ENCODE assay signal across 9 cellular contexts in the genomic region with DNA sequence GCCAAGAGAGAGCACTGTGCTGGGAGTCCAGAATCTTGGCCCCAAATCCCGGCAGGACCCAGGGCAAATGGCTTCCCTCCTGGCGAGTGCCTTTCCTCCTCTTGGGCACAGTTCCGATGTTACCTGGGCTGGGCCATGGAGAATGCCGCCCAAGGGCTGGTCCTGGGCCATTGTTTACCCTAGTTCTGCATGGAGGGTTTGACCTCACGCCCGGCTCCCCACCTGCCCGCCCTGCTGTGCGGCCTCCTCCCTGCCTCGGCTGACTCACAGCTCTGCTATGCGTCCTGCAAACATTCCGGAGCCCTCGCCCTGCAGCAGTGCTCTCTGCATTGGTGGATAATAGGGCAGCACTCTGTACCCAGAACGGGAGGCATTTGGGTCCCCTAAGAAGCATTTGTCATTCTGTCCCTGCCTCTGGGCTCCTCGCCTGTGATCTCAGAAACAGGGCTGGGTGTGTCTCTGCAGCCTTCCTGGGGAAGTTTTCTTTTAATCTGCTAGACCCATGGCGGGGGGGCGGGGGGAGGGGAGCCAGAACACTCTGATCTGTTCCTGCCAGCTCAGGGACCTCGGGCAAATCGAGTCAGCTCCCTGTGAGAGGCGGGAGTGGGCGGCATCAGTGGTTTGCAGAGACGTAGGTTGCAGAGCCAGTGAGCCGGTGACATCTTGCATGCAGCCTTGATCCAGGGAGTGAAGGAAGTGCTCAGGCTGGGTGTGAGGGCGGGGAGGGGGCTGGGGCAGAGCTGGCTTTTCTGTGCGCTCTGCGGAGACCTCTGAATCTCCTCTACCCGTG. TPM values are rescaled to one million over a fixed set of nuclear protein-coding genes. Genes with fewer than 3 reads are reported as not detected.
DNase-seq lines count a peak whose midpoint lies in the region; ATAC-seq and TF ChIP-seq lines count a peak whose summit lies in the region.
"Had no signal": no experiment of that assay in that cellular context is flagged by ENCODE, and none has a peak within 500 bp of the region (broad histone marks: within the 10 kb centered on the region; RNA-seq: fewer than 3 reads in every experiment).

No MANE protein-coding gene starts in this region.

- TF ChIP-seq POLR2A in HCT116 (IDR thresholded peaks at IDR 0.05; ENCODE audit: borderline replicate concordance, extremely low read depth, insufficient read depth, insufficient read length): no peak

- H3K36me3 ChIP-seq in HCT116 (ENCODE audit: control insufficient read depth in 1 of 2, insufficient read depth in 2 of 2, low read length in 2 of 2): no peaks in the 10 kb centered on the region
- H3K36me3 ChIP-seq: neutrophil had no signal

- CTCF ChIA-PET in HCT116 (lab: Charles Lee) (interaction anchor here (0.6 to 3.1 kb wide), 3 partner anchors 9 to 552 kb away, joined by 3 to 32 read pairs (median 3); a partner anchor contains a TSS), WTC11 (lab: Charles Lee) (interaction anchor here (1.1 to 4.4 kb wide), 6 partner anchors 9 to 516 kb away, joined by 3 to 71 read pairs (median 6); no protein-coding TSS in a partner anchor)

- H3K9me2 ChIP-seq in HCT116 (ENCODE audit: insufficient read depth): no peaks in the 10 kb centered on the region

- POLR2A ChIA-PET in HCT116 (lab: Charles Lee) (interaction anchor here (3.0 kb wide), 1 partner anchor 171 kb away, joined by 9 read pairs; a partner anchor contains a TSS), WTC11 (lab: Charles Lee) (interaction anchor here (1.2 kb wide), 1 partner anchor 9 kb away, joined by 3 read pairs; no protein-coding TSS in a partner anchor)

- H3K9ac ChIP-seq in HCT116 (ENCODE audit: low read length): peak overlapping the region; percentile 62

- intact Hi-C loops in HCT116 (cut with micrococcal nuclease): loop anchor here (2.0 kb wide), 2 partner anchors 174 to 516 kb away; no protein-coding TSS in a partner anchor

- ATAC-seq in HCT116 (peak; percentile 88), WTC11 (peak; percentile 88), GM21528 (IDR thresholded peaks at IDR 0.05; ENCODE audit: low FRiP score, unreplicated experiment) (no peak)
- ATAC-seq in central memory CD8-positive, alpha-beta T cell (replicated peaks; ENCODE audit: extremely low read depth, poor library complexity, severe bottlenecking): peak; percentile 24

- peaks cover 45 to 69% of the 10 kb centered on the region in 2 experiments for H3K4me1 ChIP-seq in HCT116 (ENCODE audit: control insufficient read depth in 1 of 2, insufficient read depth in 2 of 2, low read length in 2 of 2)

- no TSS peak for BruUV-seq in HCT116 (replicated peaks; lab: Mats Ljungman, UMichigan)

- TF ChIP-seq RAD21 in HCT116 (IDR thresholded peaks at IDR 0.05; ENCODE audit: low read depth): no peak

- peak overlapping the region; percentile 79; the same call in 1 of the 2 replicates for H3K27ac Mint-ChIP-seq in WTC11
- no peak overlapping the region for H3K27ac Mint-ChIP-seq in central memory CD8-positive, alpha-beta T cell (ENCODE audit: low read depth)

- H2AFZ ChIP-seq in HCT116 (ENCODE audit: low read depth, low read length, poor library complexity, severe bottlenecking): no peak overlapping the region

- peak; percentile 92 for DNase-seq in HCT116 (ENCODE audit: low read depth, low spot score)
- DNase-seq in WTC11 (ENCODE audit: low spot score): peak; percentile 86
- no peak for DNase-seq in central memory CD8-positive, alpha-beta T cell (ENCODE audit: low spot score in 2 of 2)
- peak; percentile 92 for DNase-seq in left kidney (ENCODE audit: low read depth, low spot score)
- peak; percentile 49 for DNase-seq in stimulated activated CD8-positive, alpha-beta memory T cell treated with anti-CD3 and anti-CD28 coated beads, Interleukin-12 subunit alpha, Interleukin-12 subunit beta, amount 100 ng/mL, for 24 hours (ENCODE audit: extremely low read depth)
- DNase-seq in inferior parietal cortex (ENCODE audit: extremely low spot score): no peak

- no peaks in the 10 kb centered on the region; the same call in 1 of the 2 replicates for H3K27me3 Mint-ChIP-seq in WTC11 (ENCODE audit: low read depth)
- peaks cover 10% of the 10 kb centered on the region for H3K27me3 Mint-ChIP-seq in central memory CD8-positive, alpha-beta T cell

- H3K27me3 ChIP-seq in HCT116 (ENCODE audit: insufficient read depth, low read length): no peaks in the 10 kb centered on the region

- H3K79me2 ChIP-seq in HCT116 (ENCODE audit: insufficient read depth, low read length): no peaks in the 10 kb centered on the region

- RAD21 ChIA-PET in HCT116 (lab: Charles Lee; ENCODE audit: low non-redundant PET in 1 of 2, low total read pairs in 2 of 2, uncharacterized antibody in 2 of 2, unreplicated experiment in 2 of 2): interaction anchor here (0.6 to 1.3 kb wide), 6 partner anchors 9 to 175 kb away, joined by 3 to 6 read pairs (median 4); no protein-coding TSS in a partner anchor

- no peaks in the 10 kb centered on the region; a peak in 1 of 4 replicates for H3K9me3 ChIP-seq in HCT116 (ENCODE audit: control insufficient read depth in 1 of 2, insufficient read depth in 1 of 2, low read depth in 1 of 2, low read length in 2 of 2)
- H3K9me3 ChIP-seq: neutrophil had no signal

- H3K4me3 ChIP-seq in HCT116 (replicated peaks in 1 of 2; ENCODE audit: low read depth in 1 of 2, low read length in 2 of 2): peak overlapping the region; percentile 29 to 54

- peak overlapping the region; percentile 50 for H3K4me3 Mint-ChIP-seq in WTC11
- peak overlapping the region; percentile 18 for H3K4me3 Mint-ChIP-seq in central memory CD8-positive, alpha-beta T cell

- H3K4me1 Mint-ChIP-seq in WTC11: peaks cover 27% of the 10 kb centered on the region
- no peaks in the 10 kb centered on the region for H3K4me1 Mint-ChIP-seq in central memory CD8-positive, alpha-beta T cell

- no peaks in the 10 kb centered on the region for H4K20me1 ChIP-seq in HCT116 (ENCODE audit: insufficient read depth)

- peaks cover 17% of the 10 kb centered on the region for H3K9me3 Mint-ChIP-seq in WTC11
- no peaks in the 10 kb centered on the region for H3K9me3 Mint-ChIP-seq in central memory CD8-positive, alpha-beta T cell

- TF ChIP-seq CTCF in 22Rv1 (IDR thresholded peaks at IDR 0.05) (no peak), HCT116 (IDR thresholded peaks at IDR 0.05 in 2 of 3, conservative IDR thresholded peaks at IDR 0.05 in 1 of 3; ENCODE audit: borderline replicate concordance in 1 of 3, insufficient read depth in 1 of 3, low read depth in 2 of 3, low read length in 2 of 3) (no peak), WTC11 (IDR thresholded peaks at IDR 0.05) (no peak)

- peaks cover 9% of the 10 kb centered on the region; the same call in 1 of the 2 replicates for H3K36me3 Mint-ChIP-seq in WTC11
- no peaks in the 10 kb centered on the region for H3K36me3 Mint-ChIP-seq in central memory CD8-positive, alpha-beta T cell (ENCODE audit: insufficient read depth)

- H3K27ac ChIP-seq in 22Rv1 (peak overlapping the region; percentile 80), HCT116 (ENCODE audit: low read depth, low read length) (peak overlapping the region; percentile 98)
- H3K27ac ChIP-seq: neutrophil had no signal

- peak overlapping the region; percentile 82 for H3K4me2 ChIP-seq in HCT116 (ENCODE audit: low read length)

TF ChIP-seq in WTC11, 78 proteins besides CTCF, POLR2A, EP300 and RAD21 (continues in another document):
- no peak for TF ChIP-seq NFYB (CRISPR knock-in tag; conservative IDR thresholded peaks at IDR 0.05; ENCODE audit: low read depth)
- no peak for TF ChIP-seq ZNF219 (CRISPR knock-in tag; IDR thresholded peaks at IDR 0.05; ENCODE audit: borderline replicate concordance)
- TF ChIP-seq, protein P1, sequence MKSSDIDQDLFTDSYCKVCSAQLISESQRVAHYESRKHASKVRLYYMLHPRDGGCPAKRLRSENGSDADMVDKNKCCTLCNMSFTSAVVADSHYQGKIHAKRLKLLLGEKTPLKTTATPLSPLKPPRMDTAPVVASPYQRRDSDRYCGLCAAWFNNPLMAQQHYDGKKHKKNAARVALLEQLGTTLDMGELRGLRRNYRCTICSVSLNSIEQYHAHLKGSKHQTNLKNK (CRISPR knock-in tag; IDR thresholded peaks at IDR 0.05): no peak
- TF ChIP-seq, protein P2, sequence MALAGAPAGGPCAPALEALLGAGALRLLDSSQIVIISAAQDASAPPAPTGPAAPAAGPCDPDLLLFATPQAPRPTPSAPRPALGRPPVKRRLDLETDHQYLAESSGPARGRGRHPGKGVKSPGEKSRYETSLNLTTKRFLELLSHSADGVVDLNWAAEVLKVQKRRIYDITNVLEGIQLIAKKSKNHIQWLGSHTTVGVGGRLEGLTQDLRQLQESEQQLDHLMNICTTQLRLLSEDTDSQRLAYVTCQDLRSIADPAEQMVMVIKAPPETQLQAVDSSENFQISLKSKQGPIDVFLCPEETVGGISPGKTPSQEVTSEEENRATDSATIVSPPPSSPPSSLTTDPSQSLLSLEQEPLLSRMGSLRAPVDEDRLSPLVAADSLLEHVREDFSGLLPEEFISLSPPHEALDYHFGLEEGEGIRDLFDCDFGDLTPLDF (CRISPR knock-in tag; IDR thresholded peaks at IDR 0.05): no peak
- no peak for TF ChIP-seq ATF1 (CRISPR knock-in tag; IDR thresholded peaks at IDR 0.05)
- no peak for TF ChIP-seq RELA (CRISPR knock-in tag; IDR thresholded peaks at IDR 0.05; ENCODE audit: borderline replicate concordance)
- TF ChIP-seq, protein P3, sequence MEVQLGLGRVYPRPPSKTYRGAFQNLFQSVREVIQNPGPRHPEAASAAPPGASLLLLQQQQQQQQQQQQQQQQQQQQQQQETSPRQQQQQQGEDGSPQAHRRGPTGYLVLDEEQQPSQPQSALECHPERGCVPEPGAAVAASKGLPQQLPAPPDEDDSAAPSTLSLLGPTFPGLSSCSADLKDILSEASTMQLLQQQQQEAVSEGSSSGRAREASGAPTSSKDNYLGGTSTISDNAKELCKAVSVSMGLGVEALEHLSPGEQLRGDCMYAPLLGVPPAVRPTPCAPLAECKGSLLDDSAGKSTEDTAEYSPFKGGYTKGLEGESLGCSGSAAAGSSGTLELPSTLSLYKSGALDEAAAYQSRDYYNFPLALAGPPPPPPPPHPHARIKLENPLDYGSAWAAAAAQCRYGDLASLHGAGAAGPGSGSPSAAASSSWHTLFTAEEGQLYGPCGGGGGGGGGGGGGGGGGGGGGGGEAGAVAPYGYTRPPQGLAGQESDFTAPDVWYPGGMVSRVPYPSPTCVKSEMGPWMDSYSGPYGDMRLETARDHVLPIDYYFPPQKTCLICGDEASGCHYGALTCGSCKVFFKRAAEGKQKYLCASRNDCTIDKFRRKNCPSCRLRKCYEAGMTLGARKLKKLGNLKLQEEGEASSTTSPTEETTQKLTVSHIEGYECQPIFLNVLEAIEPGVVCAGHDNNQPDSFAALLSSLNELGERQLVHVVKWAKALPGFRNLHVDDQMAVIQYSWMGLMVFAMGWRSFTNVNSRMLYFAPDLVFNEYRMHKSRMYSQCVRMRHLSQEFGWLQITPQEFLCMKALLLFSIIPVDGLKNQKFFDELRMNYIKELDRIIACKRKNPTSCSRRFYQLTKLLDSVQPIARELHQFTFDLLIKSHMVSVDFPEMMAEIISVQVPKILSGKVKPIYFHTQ (CRISPR knock-in tag; IDR thresholded peaks at IDR 0.05): no peak
- peak; percentile 16; the same call in 1 of the 2 replicates for TF ChIP-seq SP1 (CRISPR knock-in tag; conservative IDR thresholded peaks at IDR 0.05)
- TF ChIP-seq IRF2 (CRISPR knock-in tag; IDR thresholded peaks at IDR 0.05; ENCODE audit: borderline replicate concordance, low read depth): no peak

RNA-seq across cellular contexts. Expression of a gene that starts 32.9 kb away (rescaled TPM):
- total RNA-seq in HCT116 (2021; ENCODE audit: unreplicated experiment): 0.54 TPM
- 0.16 and 0.26 TPM in 2 replicates for polyA plus RNA-seq in HCT116 (2012)
- total RNA-seq in WTC11 (2021): 0.39 to 1.4 TPM (median 0.98 TPM) in 3 replicates

Comparison
In these comparisons a context has a peak if more than half of its experiments do, and no peak if none do; other contexts are left out.
1. DNase-seq: peak in HCT116 (single experiment), WTC11 (single experiment), left kidney (single experiment) and stimulated activated CD8-positive, alpha-beta memory T cell treated with anti-CD3 and anti-CD28 coated beads, Interleukin-12 subunit alpha, Interleukin-12 subunit beta, amount 100 ng/mL, for 24 hours (single experiment); none in central memory CD8-positive, alpha-beta T cell (0 of 2) and inferior parietal cortex (single experiment).